15 cellular contexts compared by ENCODE assay signal in the genomic region with DNA sequence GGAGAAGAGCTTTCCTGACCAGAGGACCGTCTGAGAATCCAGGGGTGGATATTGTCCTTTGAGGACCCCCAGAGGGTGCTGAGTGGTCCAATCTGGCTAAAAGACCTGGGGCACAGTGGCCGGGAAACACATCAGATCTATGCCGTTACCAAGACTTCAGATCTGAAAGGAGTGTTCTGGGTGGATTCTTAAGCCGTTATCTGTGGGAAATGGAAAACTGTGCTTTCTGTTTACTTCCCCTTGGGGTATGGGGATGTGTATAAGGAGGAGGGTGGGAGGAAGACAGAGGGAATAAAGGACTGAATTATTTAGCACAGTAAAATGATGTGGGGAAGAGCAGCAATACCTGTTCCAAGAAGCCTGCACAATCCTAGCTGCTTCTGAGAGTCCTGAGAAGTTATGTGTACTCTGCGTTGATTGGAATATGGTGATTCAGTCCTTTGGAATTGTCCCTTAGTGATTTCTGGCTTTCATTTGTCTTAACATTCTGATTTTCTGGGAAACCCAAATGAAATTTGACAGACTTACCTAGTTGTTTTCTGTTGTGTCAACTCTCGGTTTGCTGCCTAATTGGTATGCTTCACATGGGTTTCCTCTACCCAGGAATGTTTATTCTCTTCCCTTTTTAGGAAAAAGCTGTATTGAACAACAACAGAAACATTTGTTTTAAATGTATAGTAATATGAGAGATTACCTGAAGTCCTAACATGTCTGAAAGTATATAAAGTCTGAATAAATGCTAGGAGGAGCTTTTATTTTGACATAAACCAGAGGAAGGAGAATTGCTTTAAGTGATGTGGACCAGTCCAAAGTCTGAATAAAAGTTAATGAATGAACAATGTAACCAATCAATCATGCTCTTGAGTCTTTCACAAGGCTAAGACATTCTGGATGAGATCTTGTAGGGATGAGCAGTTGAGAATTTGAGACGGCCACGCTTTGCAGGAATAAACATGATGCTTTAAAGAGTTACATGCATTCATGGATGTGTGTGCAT.
DNase-seq lines count a peak whose midpoint lies in the region; ATAC-seq, FAIRE-seq and TF ChIP-seq lines count a peak whose summit lies in the region.
"Had no signal": no experiment of that assay in that cellular context is flagged by ENCODE, and none has a peak within 500 bp of the region (broad histone marks: within the 10 kb centered on the region; RNA-seq: fewer than 3 reads in every experiment).

No MANE protein-coding gene starts in this region.

- H3K36me3 Mint-ChIP-seq in activated CD4-positive, alpha-beta T cell treated with anti-CD3 and anti-CD28 coated beads, Interleukin-2, amount 10 ng/mL, durations not matched to agents 24 days and 14 days (ENCODE audit: low read depth) = no peaks in the 10 kb centered on the region

- DNase-seq in D721Med (ENCODE audit: insufficient read length, low spot score) (no peak), adipocyte (ENCODE audit: low read depth) (peak; percentile 64), left ventricle myocardium inferior (no peak), trophoblast cell (peak in 1 of 2 donors; percentile 37), COLO668 (lab: John Stamatoyannopoulos, UW; ENCODE audit: unreplicated experiment) (no peak)
- DNase-seq in activated CD4-positive, alpha-beta T cell treated with anti-CD3 and anti-CD28 coated beads, Interleukin-2, amount 10 ng/mL, durations not matched to agents 24 days and 14 days = no peak
- DNase-seq: activated naive CD4-positive, alpha-beta T cell; H7; MM.1S; NCI-H2107; stimulated activated CD4-positive, alpha-beta T cell treated with anti-CD3 and anti-CD28 coated beads, Interleukin-4, amount 100 ng/mL, for 1 hour had no signal

- no peak overlapping the region for H4K8ac ChIP-seq in trophoblast cell (ENCODE audit: low read depth, low read length)

- peak overlapping the region; percentile 22 for H3K27ac ChIP-seq in left ventricle myocardium inferior (replicated peaks)
- H3K27ac ChIP-seq in trophoblast cell (ENCODE audit: low read depth, low read length) = peak overlapping the region; percentile 40
- H3K27ac ChIP-seq: BLaER1, prostate gland had no signal

- no peak for TF ChIP-seq CTCF in D721Med (IDR thresholded peaks at IDR 0.05; ENCODE audit: insufficient read depth, missing control alignments)
- no peak for TF ChIP-seq CTCF in left ventricle myocardium inferior (IDR thresholded peaks at IDR 0.05; ENCODE audit: borderline replicate concordance)

- H3K9me3 Mint-ChIP-seq in activated CD4-positive, alpha-beta T cell treated with anti-CD3 and anti-CD28 coated beads, Interleukin-2, amount 10 ng/mL, durations not matched to agents 24 days and 14 days = no peaks in the 10 kb centered on the region

- no peaks in the 10 kb centered on the region for H3K9me3 ChIP-seq in adipocyte (ENCODE audit: control insufficient read depth, low read length)
- H3K9me3 ChIP-seq in left ventricle myocardium inferior (replicated peaks) = no peaks in the 10 kb centered on the region
- no peaks in the 10 kb centered on the region for H3K9me3 ChIP-seq in trophoblast cell (ENCODE audit: insufficient read depth, low read depth, low read length)
- H3K9me3 ChIP-seq: BLaER1, prostate gland had no signal

- peak; percentile 35 for FAIRE-seq in D721Med (lab: Jason Lieb, UNC)

- H3K79me2 ChIP-seq in trophoblast cell (ENCODE audit: control insufficient read depth, insufficient read depth, low read length, poor library complexity) = no peaks in the 10 kb centered on the region

- H3K9ac ChIP-seq in adipocyte (ENCODE audit: low read length) (peak overlapping the region; percentile 48), trophoblast cell (ENCODE audit: low read length) (no peak overlapping the region)
- H3K9ac ChIP-seq: BLaER1 had no signal

- H3K4me1 ChIP-seq in adipocyte (ENCODE audit: control insufficient read depth, insufficient read depth, low read length) (peaks cover 36% of the 10 kb centered on the region), left ventricle myocardium inferior (peaks cover 33% of the 10 kb centered on the region), trophoblast cell (ENCODE audit: control insufficient read depth in 1 of 2, insufficient read depth in 2 of 2, low read length in 2 of 2) (peaks cover 7 to 9% of the 10 kb centered on the region in 2 experiments)
- H3K4me1 ChIP-seq: prostate gland had no signal

- no peak overlapping the region for H3K4me3 Mint-ChIP-seq in activated CD4-positive, alpha-beta T cell treated with anti-CD3 and anti-CD28 coated beads, Interleukin-2, amount 10 ng/mL, durations not matched to agents 24 days and 14 days

- H3K79me1 ChIP-seq in trophoblast cell (ENCODE audit: low read length) = peaks cover 5% of the 10 kb centered on the region

- H3K27ac Mint-ChIP-seq in activated CD4-positive, alpha-beta T cell treated with anti-CD3 and anti-CD28 coated beads, Interleukin-2, amount 10 ng/mL, durations not matched to agents 24 days and 14 days = no peak overlapping the region

- H3K36me3 ChIP-seq in adipocyte (ENCODE audit: control insufficient read depth, insufficient read depth, low read length, severe bottlenecking) (peaks cover 16% of the 10 kb centered on the region), left ventricle myocardium inferior (peaks cover 5% of the 10 kb centered on the region), trophoblast cell (ENCODE audit: control insufficient read depth in 1 of 2, insufficient read depth in 2 of 2, low read length in 2 of 2) (peaks cover 3 to 5% of the 10 kb centered on the region in 2 experiments)
- H3K36me3 ChIP-seq: BLaER1, prostate gland had no signal

- H4K91ac ChIP-seq in trophoblast cell (ENCODE audit: low read depth, low read length) = peak overlapping the region; percentile 67

- H4K12ac ChIP-seq in trophoblast cell (ENCODE audit: low read depth, low read length) = no peak overlapping the region

- H3K4me2 ChIP-seq in trophoblast cell (ENCODE audit: low read length) = no peak overlapping the region
- H3K4me2 ChIP-seq: BLaER1 had no signal

- peak overlapping the region; percentile 50 for H3K4me3 ChIP-seq in adipocyte (ENCODE audit: low read length)
- H3K4me3 ChIP-seq in left ventricle myocardium inferior = no peak overlapping the region
- no peak overlapping the region for H3K4me3 ChIP-seq in trophoblast cell (ENCODE audit: low read depth, low read length)
- H3K4me3 ChIP-seq: BLaER1, prostate gland had no signal

- ATAC-seq in HG02970 (IDR thresholded peaks at IDR 0.05; ENCODE audit: low FRiP score, unreplicated experiment) = no peak
- no peak for ATAC-seq in HG02973 (IDR thresholded peaks at IDR 0.05; ENCODE audit: unreplicated experiment)

- peak overlapping the region; percentile 77 for H2BK120ac ChIP-seq in trophoblast cell (ENCODE audit: insufficient read depth, low read length, poor library complexity)

- WGBS in trophoblast cell (ENCODE audit: extremely low coverage, insufficient coverage, insufficient read length) = no CpG with 5 or more reads among the region's 8 CpGs

- no peaks in the 10 kb centered on the region for H3K27me3 ChIP-seq in adipocyte (replicated peaks; ENCODE audit: control insufficient read depth, insufficient read depth, low read length)
- H3K27me3 ChIP-seq in left ventricle myocardium inferior (ENCODE audit: low read depth) = no peaks in the 10 kb centered on the region
- H3K27me3 ChIP-seq in trophoblast cell (ENCODE audit: insufficient read depth, low read length) = no peaks in the 10 kb centered on the region
- H3K27me3 ChIP-seq: BLaER1 had no signal

- H2AFZ ChIP-seq in trophoblast cell (ENCODE audit: insufficient read depth, low read length, poor library complexity) = no peak overlapping the region

- peak overlapping the region; percentile 70 for H2BK12ac ChIP-seq in trophoblast cell (ENCODE audit: low read length)

- no peaks in the 10 kb centered on the region for H3K4me1 Mint-ChIP-seq in activated CD4-positive, alpha-beta T cell treated with anti-CD3 and anti-CD28 coated beads, Interleukin-2, amount 10 ng/mL, durations not matched to agents 24 days and 14 days

- intact Hi-C loops in left ventricle myocardium inferior (cut with micrococcal nuclease) = no loop called here
- intact Hi-C loops in activated CD4-positive, alpha-beta T cell treated with anti-CD3 and anti-CD28 coated beads, Interleukin-2, amount 10 ng/mL, durations not matched to agents 24 days and 14 days (cut with micrococcal nuclease) = no loop called here

- H3K14ac ChIP-seq in trophoblast cell (ENCODE audit: low read length) = peak overlapping the region; percentile 52

- H2BK5ac ChIP-seq in trophoblast cell (ENCODE audit: low read depth, low read length, poor library complexity) = peak overlapping the region; percentile 15

- H3K18ac ChIP-seq in trophoblast cell (ENCODE audit: low read length) = peak overlapping the region; percentile 64

- peaks cover 11% of the 10 kb centered on the region for H3K27me3 Mint-ChIP-seq in activated CD4-positive, alpha-beta T cell treated with anti-CD3 and anti-CD28 coated beads, Interleukin-2, amount 10 ng/mL, durations not matched to agents 24 days and 14 days

- no peak overlapping the region for H3K23ac ChIP-seq in trophoblast cell (ENCODE audit: low read length)

- peak overlapping the region; percentile 31 for H3K4ac ChIP-seq in trophoblast cell (ENCODE audit: low read depth, low read length)

- peak overlapping the region; percentile 65 for H2AK5ac ChIP-seq in trophoblast cell (ENCODE audit: low read length)
